ENCODE assay signal across 1 cellular context in the genomic region with DNA sequence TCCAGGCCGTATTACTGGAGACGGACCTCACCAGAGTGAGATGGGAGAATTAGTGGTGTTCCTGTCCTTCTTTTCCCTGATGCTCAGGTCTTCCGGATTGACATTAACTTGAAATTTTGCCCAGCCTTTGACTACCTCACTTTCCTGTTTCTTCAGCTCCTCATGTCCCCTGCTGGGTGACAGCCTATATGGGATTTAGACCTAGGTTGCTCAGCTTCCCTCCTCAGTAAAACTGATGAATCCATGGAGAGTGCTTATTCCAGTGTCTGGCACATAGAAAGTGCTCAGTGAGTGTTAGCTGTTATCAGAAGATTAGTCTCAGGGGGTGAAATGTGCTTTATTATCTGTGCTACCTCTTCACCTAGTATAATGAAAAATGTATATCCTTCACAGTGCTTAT.
TF ChIP-seq lines count a peak whose summit lies in the region.

No MANE protein-coding gene starts in this region.

TF ChIP-seq in IMR-90, 13 proteins besides CTCF, POLR2A, EP300 and RAD21:
- TF ChIP-seq, protein P1, sequence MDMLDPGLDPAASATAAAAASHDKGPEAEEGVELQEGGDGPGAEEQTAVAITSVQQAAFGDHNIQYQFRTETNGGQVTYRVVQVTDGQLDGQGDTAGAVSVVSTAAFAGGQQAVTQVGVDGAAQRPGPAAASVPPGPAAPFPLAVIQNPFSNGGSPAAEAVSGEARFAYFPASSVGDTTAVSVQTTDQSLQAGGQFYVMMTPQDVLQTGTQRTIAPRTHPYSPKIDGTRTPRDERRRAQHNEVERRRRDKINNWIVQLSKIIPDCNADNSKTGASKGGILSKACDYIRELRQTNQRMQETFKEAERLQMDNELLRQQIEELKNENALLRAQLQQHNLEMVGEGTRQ (IDR thresholded peaks at IDR 0.05; ENCODE audit: low read depth, low read length) = no peak
- TF ChIP-seq CEBPB (IDR thresholded peaks at IDR 0.05; ENCODE audit: low read depth, low read length) = no peak
- no peak for TF ChIP-seq RFX5 (IDR thresholded peaks at IDR 0.05; ENCODE audit: low read depth, low read length)
- TF ChIP-seq NFE2L2 (IDR thresholded peaks at IDR 0.05; ENCODE audit: low read depth, low read length) = no peak
- TF ChIP-seq MAFK (IDR thresholded peaks at IDR 0.05; ENCODE audit: low read depth, low read length) = no peak
- TF ChIP-seq FOS (IDR thresholded peaks at IDR 0.05; ENCODE audit: low read depth, low read length) = no peak
- TF ChIP-seq MXI1 (IDR thresholded peaks at IDR 0.05; ENCODE audit: borderline replicate concordance, low read depth, low read length) = no peak
- no peak for TF ChIP-seq CHD1 (IDR thresholded peaks at IDR 0.05; ENCODE audit: low read depth, low read length)
- TF ChIP-seq SMC3 (IDR thresholded peaks at IDR 0.05; ENCODE audit: low read depth, low read length) = no peak
- no peak for TF ChIP-seq RCOR1 (IDR thresholded peaks at IDR 0.05; ENCODE audit: insufficient replicate concordance, low read length)
- no peak for TF ChIP-seq BHLHE40 (IDR thresholded peaks at IDR 0.05; ENCODE audit: low read depth, low read length)
- TF ChIP-seq, protein P2, sequence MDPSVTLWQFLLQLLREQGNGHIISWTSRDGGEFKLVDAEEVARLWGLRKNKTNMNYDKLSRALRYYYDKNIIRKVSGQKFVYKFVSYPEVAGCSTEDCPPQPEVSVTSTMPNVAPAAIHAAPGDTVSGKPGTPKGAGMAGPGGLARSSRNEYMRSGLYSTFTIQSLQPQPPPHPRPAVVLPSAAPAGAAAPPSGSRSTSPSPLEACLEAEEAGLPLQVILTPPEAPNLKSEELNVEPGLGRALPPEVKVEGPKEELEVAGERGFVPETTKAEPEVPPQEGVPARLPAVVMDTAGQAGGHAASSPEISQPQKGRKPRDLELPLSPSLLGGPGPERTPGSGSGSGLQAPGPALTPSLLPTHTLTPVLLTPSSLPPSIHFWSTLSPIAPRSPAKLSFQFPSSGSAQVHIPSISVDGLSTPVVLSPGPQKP (IDR thresholded peaks at IDR 0.05; ENCODE audit: borderline replicate concordance, low read depth, low read length) = no peak
- no peak for TF ChIP-seq MAZ (IDR thresholded peaks at IDR 0.05; ENCODE audit: borderline replicate concordance, low read depth, low read length)
TF ChIP-seq in IMR-90: peak in this region for 0.
